ENCODE assay signal across 14 cellular contexts in genomic region chr11:2862950-2863618, GRCh38. TPM values are rescaled to one million over a fixed set of nuclear protein-coding genes. Genes with fewer than 3 reads are reported as not detected.
DNase-seq lines count a peak whose midpoint lies in the region; ATAC-seq, FAIRE-seq and TF ChIP-seq lines count a peak whose summit lies in the region.
"Had no signal": no experiment of that assay in that cellular context is flagged by ENCODE, and none has a peak within 500 bp of the region (broad histone marks: within the 10 kb centered on the region; RNA-seq: fewer than 3 reads in every experiment).

No MANE protein-coding gene starts in this region.

- intact Hi-C loops in breast epithelium (cut with DNase I; ENCODE audit: low total_unique reads) (no loop called here), mammary epithelial cell (cut with micrococcal nuclease) (no loop called here), upper lobe of right lung (cut with DNase I) (no loop called here)
- intact Hi-C loops in activated T-helper 1 cell treated with anti-CD3 and anti-CD28 coated beads, Interleukin-12 subunit alpha, Interleukin-12 subunit beta, Interleukin-2, Interleukin-4 antibody, amounts not matched to agents 30 ng/mL and 10 ng/mL and 1 ng/mL, durations not matched to agents 14 hours and 24 hours and 36 hours (cut with micrococcal nuclease): no loop called here

- H3K4me1 Mint-ChIP-seq in activated T-helper 1 cell treated with anti-CD3 and anti-CD28 coated beads, Interleukin-12 subunit alpha, Interleukin-12 subunit beta, Interleukin-2, Interleukin-4 antibody, amounts not matched to agents 30 ng/mL and 10 ng/mL and 1 ng/mL, durations not matched to agents 14 hours and 24 hours and 36 hours (ENCODE audit: low read depth): no peaks in the 10 kb centered on the region
- peaks cover 2% of the 10 kb centered on the region for H3K4me1 Mint-ChIP-seq in activated CD4-positive, alpha-beta memory T cell treated with anti-CD3 and anti-CD28 coated beads, Interleukin-2, amount 10 ng/mL, durations not matched to agents 7 days and 5 days
- H3K4me1 Mint-ChIP-seq: activated naive CD4-positive, alpha-beta T cell treated with anti-CD3 and anti-CD28 coated beads, Interleukin-2, amount 10 ng/mL, durations not matched to agents 7 days and 5 days had no signal

- peak overlapping the region; percentile 34; the same call in 1 of the 2 replicates for H2BK20ac ChIP-seq in H1 (ENCODE audit: low read length)

- H3K4ac ChIP-seq in H1 (replicated peaks; ENCODE audit: insufficient read length, low read depth, low read length) (no peak overlapping the region), mesenchymal stem cell (ENCODE audit: low read depth in 1 of 2, low read length in 2 of 2) (no peak overlapping the region)

- no peaks in the 10 kb centered on the region for H3K9me3 ChIP-seq in breast epithelium
- no peaks in the 10 kb centered on the region for H3K9me3 ChIP-seq in mammary epithelial cell (replicated peaks; ENCODE audit: insufficient read depth, low read length)
- H3K9me3 ChIP-seq in H1 (ENCODE audit: insufficient read depth in 2 of 2, low read depth in 1 of 2, low read length in 1 of 2): peaks cover 8 to 10% of the 10 kb centered on the region in 2 experiments; a peak in 2 of 4 replicates
- H3K9me3 ChIP-seq in mesenchymal stem cell (ENCODE audit: control insufficient read depth, low read length): peaks cover 8% of the 10 kb centered on the region
- no peaks in the 10 kb centered on the region for H3K9me3 ChIP-seq in upper lobe of right lung
- H3K9me3 ChIP-seq: vagina had no signal

- DNase-seq in breast epithelium (ENCODE audit: low spot score in 2 of 2) (no peak), mammary epithelial cell (no peak), H1 (ENCODE audit: low read depth in 1 of 2, low spot score in 2 of 2) (no peak), mesenchymal stem cell (peak; percentile 56), upper lobe of right lung (no peak), germinal center (ENCODE audit: low spot score) (no peak)
- no peak for DNase-seq in activated T-helper 1 cell treated with anti-CD3 and anti-CD28 coated beads, Interleukin-12 subunit alpha, Interleukin-12 subunit beta, Interleukin-2, Interleukin-4 antibody, amounts not matched to agents 30 ng/mL and 10 ng/mL and 1 ng/mL, durations not matched to agents 14 hours and 24 hours and 36 hours (ENCODE audit: low spot score)
- DNase-seq in activated CD4-positive, alpha-beta memory T cell treated with anti-CD3 and anti-CD28 coated beads, Interleukin-2, amount 10 ng/mL, durations not matched to agents 7 days and 5 days: no peak
- DNase-seq: activated naive CD4-positive, alpha-beta T cell treated with anti-CD3 and anti-CD28 coated beads, Interleukin-2, amount 10 ng/mL, durations not matched to agents 7 days and 5 days; naive thymus-derived CD4-positive, alpha-beta T cell; NCI-H1092; NCI-H510A treated with DMSO at 0.1 percent for 48 hours had no signal

- H2BK12ac ChIP-seq in H1 (ENCODE audit: low read depth, low read length): 0 out of 2 replicates have a peak overlapping the region, but pooled peaks have one; percentile 39
- H2BK12ac ChIP-seq in mesenchymal stem cell (ENCODE audit: low read length in 2 of 2): no peak overlapping the region

- H3K27ac Mint-ChIP-seq in activated T-helper 1 cell treated with anti-CD3 and anti-CD28 coated beads, Interleukin-12 subunit alpha, Interleukin-12 subunit beta, Interleukin-2, Interleukin-4 antibody, amounts not matched to agents 30 ng/mL and 10 ng/mL and 1 ng/mL, durations not matched to agents 14 hours and 24 hours and 36 hours: no peak overlapping the region
- no peak overlapping the region for H3K27ac Mint-ChIP-seq in activated CD4-positive, alpha-beta memory T cell treated with anti-CD3 and anti-CD28 coated beads, Interleukin-2, amount 10 ng/mL, durations not matched to agents 7 days and 5 days
- H3K27ac Mint-ChIP-seq: activated naive CD4-positive, alpha-beta T cell treated with anti-CD3 and anti-CD28 coated beads, Interleukin-2, amount 10 ng/mL, durations not matched to agents 7 days and 5 days had no signal

- no peak for TF ChIP-seq EP300 in H1 (IDR thresholded peaks at IDR 0.05; ENCODE audit: borderline replicate concordance in 1 of 2, low read depth in 2 of 2, low read length in 2 of 2)

- H3K36me3 Mint-ChIP-seq in activated T-helper 1 cell treated with anti-CD3 and anti-CD28 coated beads, Interleukin-12 subunit alpha, Interleukin-12 subunit beta, Interleukin-2, Interleukin-4 antibody, amounts not matched to agents 30 ng/mL and 10 ng/mL and 1 ng/mL, durations not matched to agents 14 hours and 24 hours and 36 hours (ENCODE audit: low read depth): no peaks in the 10 kb centered on the region
- H3K36me3 Mint-ChIP-seq in activated CD4-positive, alpha-beta memory T cell treated with anti-CD3 and anti-CD28 coated beads, Interleukin-2, amount 10 ng/mL, durations not matched to agents 7 days and 5 days (ENCODE audit: low read depth): no peaks in the 10 kb centered on the region
- H3K36me3 Mint-ChIP-seq: activated naive CD4-positive, alpha-beta T cell treated with anti-CD3 and anti-CD28 coated beads, Interleukin-2, amount 10 ng/mL, durations not matched to agents 7 days and 5 days had no signal

- CTCF ChIA-PET in mammary epithelial cell (lab: Charles Lee; ENCODE audit: low non-redundant PET): no interaction called here
- CTCF ChIA-PET in H1 (lab: Charles Lee; ENCODE audit: partially characterized antibody): no interaction called here
- CTCF ChIA-PET in activated CD4-positive, alpha-beta memory T cell treated with anti-CD3 and anti-CD28 coated beads, Interleukin-2, amount 10 ng/mL, durations not matched to agents 7 days and 5 days (lab: Charles Lee): no interaction called here

- H3K4me2 ChIP-seq in mammary epithelial cell (ENCODE audit: insufficient read depth, low read depth, low read length): no peak overlapping the region
- H3K4me2 ChIP-seq in H1 (ENCODE audit: insufficient read depth in 1 of 2, low read depth in 2 of 2, low read length in 2 of 2): peak overlapping the region; percentile 43 to 74
- H3K4me2 ChIP-seq in mesenchymal stem cell (ENCODE audit: low read length, poor library complexity, severe bottlenecking): peak overlapping the region; percentile 32

- H4K8ac ChIP-seq in H1 (ENCODE audit: extremely low read depth, insufficient read depth, low read length) (peak overlapping the region; percentile 94; the same call in 1 of the 2 replicates), mesenchymal stem cell (ENCODE audit: low read length) (no peak overlapping the region)

- H2AFZ ChIP-seq in mammary epithelial cell (ENCODE audit: low read depth, low read length): no peak overlapping the region
- H2AFZ ChIP-seq in H1 (ENCODE audit: low read length): no peak overlapping the region
- H2AFZ ChIP-seq in mesenchymal stem cell (ENCODE audit: low read depth, low read length): no peak overlapping the region

- FAIRE-seq in H1 (lab: Jason Lieb, UNC): peak; percentile 24
- FAIRE-seq: RCC 7860 had no signal

- H4K5ac ChIP-seq in H1 (ENCODE audit: insufficient read length, low read depth, low read length): peak overlapping the region; percentile 35

- H3K14ac ChIP-seq in H1 (ENCODE audit: insufficient read length): no peak overlapping the region
- H3K14ac ChIP-seq in mesenchymal stem cell (ENCODE audit: low read length in 2 of 2): no peak overlapping the region

- H2BK120ac ChIP-seq in H1 (replicated peaks; ENCODE audit: low read depth, low read length) (peak overlapping the region; percentile 80), mesenchymal stem cell (ENCODE audit: low read depth, low read length) (no peak overlapping the region)

- BruUV-seq in mammary epithelial cell (replicated peaks; lab: Mats Ljungman, UMichigan): no TSS peak

- H2AK5ac ChIP-seq in H1 (ENCODE audit: low read depth, low read length) (no peak overlapping the region), mesenchymal stem cell (ENCODE audit: low read length, severe bottlenecking) (no peak overlapping the region)

- no peak overlapping the region for H3K4me3 Mint-ChIP-seq in activated T-helper 1 cell treated with anti-CD3 and anti-CD28 coated beads, Interleukin-12 subunit alpha, Interleukin-12 subunit beta, Interleukin-2, Interleukin-4 antibody, amounts not matched to agents 30 ng/mL and 10 ng/mL and 1 ng/mL, durations not matched to agents 14 hours and 24 hours and 36 hours
- no peak overlapping the region for H3K4me3 Mint-ChIP-seq in activated CD4-positive, alpha-beta memory T cell treated with anti-CD3 and anti-CD28 coated beads, Interleukin-2, amount 10 ng/mL, durations not matched to agents 7 days and 5 days
- H3K4me3 Mint-ChIP-seq: activated naive CD4-positive, alpha-beta T cell treated with anti-CD3 and anti-CD28 coated beads, Interleukin-2, amount 10 ng/mL, durations not matched to agents 7 days and 5 days had no signal

- H3K23me2 ChIP-seq in H1 (ENCODE audit: low read depth, low read length): peaks cover 4% of the 10 kb centered on the region; the same call in 1 of the 2 replicates

- dilution Hi-C loops in mammary epithelial cell (cut with HindIII; ENCODE audit: low sequenced_read_pairs): no loop called here

- H3K4me3 ChIP-seq in breast epithelium: peak overlapping the region; percentile 28 to 66 (median 44)
- H3K4me3 ChIP-seq in mammary epithelial cell (replicated peaks in 1 of 3; ENCODE audit: insufficient read depth in 1 of 3, low read depth in 2 of 3, low read length in 3 of 3): no peak overlapping the region
- H3K4me3 ChIP-seq in H1 (ENCODE audit: extremely low read depth in 1 of 4, insufficient read depth in 2 of 4, low read depth in 3 of 4, low read length in 4 of 4): peak overlapping the region in 2 of 4 experiments; percentile 10 to 54; a peak in 3 of 8 replicates
- H3K4me3 ChIP-seq in mesenchymal stem cell (ENCODE audit: insufficient read depth in 1 of 2, low read depth in 1 of 2, low read length in 2 of 2): no peak overlapping the region
- no peak overlapping the region for H3K4me3 ChIP-seq in upper lobe of right lung

- TF ChIP-seq RAD21 in H1 (IDR thresholded peaks at IDR 0.05 in 1 of 2, conservative IDR thresholded peaks at IDR 0.05 in 1 of 2; ENCODE audit: low read depth in 2 of 2, low read length in 2 of 2): no peak

- H3K56ac ChIP-seq in H1 (replicated peaks; ENCODE audit: insufficient read length, low read depth, low read length): peak overlapping the region; percentile 33

- peaks cover 0 to 8% of the 10 kb centered on the region in 2 donors for H3K4me1 ChIP-seq in breast epithelium
- no peaks in the 10 kb centered on the region for H3K4me1 ChIP-seq in mammary epithelial cell (ENCODE audit: insufficient read depth, low read length)
- peaks cover 0 to 33% (median 18%) of the 10 kb centered on the region in 4 experiments; a peak in 6 of 7 replicates for H3K4me1 ChIP-seq in H1 (replicated peaks in 1 of 4; ENCODE audit: control insufficient read depth in 3 of 4, insufficient read depth in 4 of 4, low read length in 3 of 4)
- peaks cover 17% of the 10 kb centered on the region for H3K4me1 ChIP-seq in mesenchymal stem cell (ENCODE audit: control insufficient read depth, insufficient read depth, low read depth, low read length)
- no peaks in the 10 kb centered on the region for H3K4me1 ChIP-seq in upper lobe of right lung
- H3K4me1 ChIP-seq: vagina had no signal

- peak overlapping the region; percentile 87 for H3K18ac ChIP-seq in H1 (ENCODE audit: extremely low read depth, low read length)
- no peak overlapping the region for H3K18ac ChIP-seq in mesenchymal stem cell (ENCODE audit: low read depth in 1 of 2, low read length in 2 of 2)

- in situ Hi-C loops in mammary epithelial cell (cut with MboI; ENCODE audit: low sequenced_read_pairs in 2 of 2): no loop called here

- WGBS in mammary epithelial cell (ENCODE audit: low coverage, missing lambda C conversion rate): 79% methylated on average over 12 of the region's 38 CpGs
- 24% methylated on average over 25 of the region's 38 CpGs; no CpG with 5 or more reads in 1 of the 2 experiments for WGBS in H1 (ENCODE audit: extremely low coverage in 1 of 2, insufficient coverage in 1 of 2, insufficient read length in 1 of 2, insufficient replicate concordance in 2 of 2, low coverage in 1 of 2, low lambda C conversion rate in 2 of 2, missing lambda C conversion rate in 1 of 2), 2 experiments
- WGBS in mesenchymal stem cell: 24% methylated on average over 33 of the region's 38 CpGs

- H2BK5ac ChIP-seq in H1 (ENCODE audit: low read depth, low read length): peak overlapping the region; percentile 39; the same call in 1 of the 2 replicates
- no peak overlapping the region for H2BK5ac ChIP-seq in mesenchymal stem cell (ENCODE audit: low read depth, low read length, poor library complexity, severe bottlenecking)

- TF ChIP-seq POLR2A in breast epithelium (IDR thresholded peaks at IDR 0.05) (no peak), H1 (IDR thresholded peaks at IDR 0.05; ENCODE audit: control extremely low read depth in 1 of 2, low read depth in 2 of 2, low read length in 2 of 2) (no peak; a peak in 1 of 3 replicates)

- H3K23ac ChIP-seq in H1 (ENCODE audit: insufficient read length): no peak overlapping the region
- H3K23ac ChIP-seq in mesenchymal stem cell (ENCODE audit: low read length in 2 of 2): no peak overlapping the region

- H3K79me2 ChIP-seq in mammary epithelial cell (ENCODE audit: insufficient read depth, low read length) (no peaks in the 10 kb centered on the region), H1 (ENCODE audit: control insufficient read depth in 1 of 2, insufficient read depth in 2 of 2, low read length in 2 of 2) (no peaks in the 10 kb centered on the region)

- H3K27ac ChIP-seq in breast epithelium: no peak overlapping the region
- H3K27ac ChIP-seq in mammary epithelial cell (ENCODE audit: insufficient read depth, low read depth, low read length): no peak overlapping the region
- H3K27ac ChIP-seq in H1 (ENCODE audit: low read depth, low read length): peak overlapping the region; percentile 24; the same call in 1 of the 2 replicates
- H3K27ac ChIP-seq in mesenchymal stem cell (ENCODE audit: low read length, poor library complexity, severe bottlenecking): no peak overlapping the region
- peak overlapping the region; percentile 36 for H3K27ac ChIP-seq in upper lobe of right lung
- H3K27ac ChIP-seq: vagina had no signal

- H2BK15ac ChIP-seq in H1 (ENCODE audit: low read length) (no peak overlapping the region), mesenchymal stem cell (ENCODE audit: low read depth, poor library complexity, severe bottlenecking) (no peak overlapping the region)

- H3K9me3 Mint-ChIP-seq in activated T-helper 1 cell treated with anti-CD3 and anti-CD28 coated beads, Interleukin-12 subunit alpha, Interleukin-12 subunit beta, Interleukin-2, Interleukin-4 antibody, amounts not matched to agents 30 ng/mL and 10 ng/mL and 1 ng/mL, durations not matched to agents 14 hours and 24 hours and 36 hours: no peaks in the 10 kb centered on the region
- no peaks in the 10 kb centered on the region for H3K9me3 Mint-ChIP-seq in activated CD4-positive, alpha-beta memory T cell treated with anti-CD3 and anti-CD28 coated beads, Interleukin-2, amount 10 ng/mL, durations not matched to agents 7 days and 5 days
- H3K9me3 Mint-ChIP-seq: activated naive CD4-positive, alpha-beta T cell treated with anti-CD3 and anti-CD28 coated beads, Interleukin-2, amount 10 ng/mL, durations not matched to agents 7 days and 5 days had no signal

- no peak for TF ChIP-seq CTCF in breast epithelium (IDR thresholded peaks at IDR 0.05)
- no peak for TF ChIP-seq CTCF in mammary epithelial cell (conservative IDR thresholded peaks at IDR 0.05 in 1 of 2, IDR thresholded peaks at IDR 0.05 in 1 of 2; ENCODE audit: extremely low read depth in 1 of 2, insufficient read depth in 1 of 2, low read depth in 1 of 2, low read length in 2 of 2)
- no peak for TF ChIP-seq CTCF in H1 (IDR thresholded peaks at IDR 0.05; ENCODE audit: control extremely low read depth in 1 of 3, insufficient read depth in 1 of 3, low read depth in 1 of 3, low read length in 3 of 3)
- TF ChIP-seq CTCF in upper lobe of right lung (IDR thresholded peaks at IDR 0.05): no peak

- H4K20me1 ChIP-seq in mammary epithelial cell (ENCODE audit: insufficient read depth, low read length) (no peaks in the 10 kb centered on the region), H1 (replicated peaks in 1 of 2; ENCODE audit: control insufficient read depth in 1 of 2, insufficient read depth in 2 of 2, low read length in 2 of 2) (no peaks in the 10 kb centered on the region)

- H3K9ac ChIP-seq in mammary epithelial cell (ENCODE audit: insufficient read depth, low read length) (no peak overlapping the region), H1 (replicated peaks in 1 of 4; ENCODE audit: extremely low read depth in 1 of 4, low read depth in 3 of 4, low read length in 3 of 4) (no peak overlapping the region), mesenchymal stem cell (ENCODE audit: low read length) (no peak overlapping the region)

- H3K27me3 ChIP-seq in breast epithelium: peaks cover 0 to 8% of the 10 kb centered on the region in 2 donors
- peaks cover 15% of the 10 kb centered on the region for H3K27me3 ChIP-seq in mammary epithelial cell (ENCODE audit: insufficient read depth, low read length)
- H3K27me3 ChIP-seq in H1 (replicated peaks in 1 of 4; ENCODE audit: control insufficient read depth in 3 of 4, extremely low read depth in 1 of 4, insufficient read depth in 3 of 4, low read length in 3 of 4): peaks cover 22 to 79% (median 67%) of the 10 kb centered on the region in 4 experiments
- H3K27me3 ChIP-seq in mesenchymal stem cell (ENCODE audit: control insufficient read depth in 1 of 2, insufficient read depth in 1 of 2, low read length in 2 of 2): peaks cover 24 to 55% of the 10 kb centered on the region in 2 experiments
- H3K27me3 ChIP-seq in upper lobe of right lung: peaks cover 18% of the 10 kb centered on the region
- H3K27me3 ChIP-seq: vagina had no signal

- H4K91ac ChIP-seq in H1 (replicated peaks; ENCODE audit: insufficient read length, low read length): peak overlapping the region; percentile 61
- H4K91ac ChIP-seq in mesenchymal stem cell (ENCODE audit: low read length): no peak overlapping the region

- H3K36me3 ChIP-seq in breast epithelium (no peaks in the 10 kb centered on the region), mammary epithelial cell (ENCODE audit: insufficient read depth, low read length) (no peaks in the 10 kb centered on the region), H1 (ENCODE audit: control insufficient read depth in 2 of 4, insufficient read depth in 4 of 4, low read length in 3 of 4) (no peaks in the 10 kb centered on the region), mesenchymal stem cell (ENCODE audit: control insufficient read depth in 1 of 2, insufficient read depth in 2 of 2, low read depth in 1 of 2, low read length in 2 of 2) (no peaks in the 10 kb centered on the region), upper lobe of right lung (no peaks in the 10 kb centered on the region)
- H3K36me3 ChIP-seq: vagina had no signal

- POLR2A ChIA-PET in H1 (lab: Charles Lee; ENCODE audit: partially characterized antibody): interaction anchor here (1.6 kb wide), 1 partner anchor 27 kb away, joined by 3 read pairs; no protein-coding TSS in a partner anchor
- POLR2A ChIA-PET in activated CD4-positive, alpha-beta memory T cell treated with anti-CD3 and anti-CD28 coated beads, Interleukin-2, amount 10 ng/mL, durations not matched to agents 7 days and 5 days (lab: Charles Lee): no interaction called here

- ATAC-seq in upper lobe of right lung: no peak
- ATAC-seq: naive thymus-derived CD4-positive, alpha-beta T cell had no signal

- peaks cover 45% of the 10 kb centered on the region for H3K27me3 Mint-ChIP-seq in activated T-helper 1 cell treated with anti-CD3 and anti-CD28 coated beads, Interleukin-12 subunit alpha, Interleukin-12 subunit beta, Interleukin-2, Interleukin-4 antibody, amounts not matched to agents 30 ng/mL and 10 ng/mL and 1 ng/mL, durations not matched to agents 14 hours and 24 hours and 36 hours (ENCODE audit: insufficient read depth)
- peaks cover 33% of the 10 kb centered on the region for H3K27me3 Mint-ChIP-seq in activated CD4-positive, alpha-beta memory T cell treated with anti-CD3 and anti-CD28 coated beads, Interleukin-2, amount 10 ng/mL, durations not matched to agents 7 days and 5 days

- H3K79me1 ChIP-seq in H1 (ENCODE audit: low read depth, low read length): no peaks in the 10 kb centered on the region
- no peaks in the 10 kb centered on the region for H3K79me1 ChIP-seq in mesenchymal stem cell (replicated peaks; ENCODE audit: low read length, poor library complexity, severe bottlenecking)

RNA-seq across cellular contexts. Expression of gene CDKN1C, which starts 22.5 kb away (rescaled TPM):
- total RNA-seq in breast epithelium (100 to 1,000 TPM in 1 of 3 donors, 10 to 100 TPM in 2; 48.2 to 136 (median 88.8) TPM), mammary epithelial cell (under 1 TPM; 0.38 to 0.50 TPM), upper lobe of right lung (42.1 TPM)
- polyA plus RNA-seq in mammary epithelial cell (0.08 TPM), H1 (2011; rRNA removed) (14.1 and 21.8 TPM in 2 replicates)
- not detected for polyA minus RNA-seq in mammary epithelial cell
- total RNA-seq in H1 (2021; fragmentation: NEBNext Ultra II Directional; extraction: Animal tissue kit (Norgen Biotek cat#: 25700)): 12.8 and 16.2 TPM in 2 replicates
- polyA plus RNA-seq in H1 (2011; cell fraction: cytosol; rRNA removed): 13.5 TPM
- polyA plus RNA-seq in H1 (2011; cell fraction: nucleus; rRNA removed): 19.1 TPM
- polyA plus RNA-seq in H1 (2012, experiment 1 of 2): 5.5 to 12.0 TPM (median 10.3 TPM) in 4 replicates
- 12.8 TPM for polyA plus RNA-seq in H1 (2012, experiment 2 of 2)
- polyA plus RNA-seq in H1 (2013, experiment 1 of 2): 12.8 TPM
- 10.8 TPM for polyA plus RNA-seq in H1 (2013, experiment 2 of 2)
- polyA minus RNA-seq in H1 (2011; rRNA and poly(A)+ RNA removed): 1.7 and 2.9 TPM in 2 replicates
- 16.9 TPM for polyA minus RNA-seq in H1 (2011; cell fraction: cytosol; rRNA and poly(A)+ RNA removed)
- polyA minus RNA-seq in H1 (2011; cell fraction: nucleus; rRNA and poly(A)+ RNA removed): 23.8 TPM
- 29.4 TPM for polyA plus RNA-seq in mesenchymal stem cell (2013, experiment 1 of 2)
- 31.0 TPM for polyA plus RNA-seq in mesenchymal stem cell (2013, experiment 2 of 2)
- 3.1 and 3.9 TPM in 2 replicates for total RNA-seq in activated T-helper 1 cell treated with anti-CD3 and anti-CD28 coated beads, Interleukin-12 subunit alpha, Interleukin-12 subunit beta, Interleukin-2, Interleukin-4 antibody, amounts not matched to agents 30 ng/mL and 10 ng/mL and 1 ng/mL, durations not matched to agents 14 hours and 24 hours and 36 hours
- total RNA-seq in activated CD4-positive, alpha-beta memory T cell treated with anti-CD3 and anti-CD28 coated beads, Interleukin-2, amount 10 ng/mL, durations not matched to agents 7 days and 5 days: under 1 TPM; 0.55 to 0.60 TPM

Comparison
In these comparisons a context has a peak if more than half of its experiments do, and no peak if none do; other contexts are left out.
1. H3K4me3 ChIP-seq: peak in breast epithelium (3 of 3); none in mammary epithelial cell (0 of 3), mesenchymal stem cell (0 of 2) and upper lobe of right lung (single experiment).
2. H3K27ac ChIP-seq: peak in H1 (single experiment) and upper lobe of right lung (single experiment); none in breast epithelium (0 of 2), mammary epithelial cell (single experiment) and mesenchymal stem cell (single experiment).